In the genomic region with DNA sequence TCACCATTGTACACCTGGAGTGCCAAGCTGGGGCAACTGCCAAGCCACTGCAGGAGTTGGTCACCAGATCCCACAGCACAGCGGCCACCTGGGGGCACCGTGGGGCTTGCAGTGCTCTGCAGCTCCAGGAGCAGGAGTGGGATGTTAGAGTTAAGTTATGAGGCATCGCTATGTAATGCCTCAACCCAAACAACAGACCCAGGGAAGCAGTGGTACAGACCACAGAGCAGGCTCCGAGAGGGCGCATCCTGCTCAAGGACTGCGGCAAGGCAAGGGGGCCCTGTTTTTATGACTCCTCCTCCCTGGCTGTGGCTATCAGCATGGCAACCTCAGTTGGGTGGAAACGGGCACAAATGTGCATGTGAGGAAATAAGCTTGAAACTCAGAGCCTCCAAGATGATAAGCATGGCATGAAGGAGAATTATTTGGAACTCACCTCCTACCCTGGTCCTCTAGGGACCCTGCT, we compare ENCODE assay signal across 8 cellular contexts.
A peak's percentile ranks its signal among the peaks of the same experiment; 100 is the strongest.
DNase-seq lines count a peak whose midpoint lies in the region; ATAC-seq and TF ChIP-seq lines count a peak whose summit lies in the region.

No MANE protein-coding gene starts in this region.

- H3K27ac ChIP-seq in RWPE2 (ENCODE audit: poor library complexity, severe bottlenecking) = no peak overlapping the region

- no peaks in the 10 kb centered on the region for H3K4me1 ChIP-seq in RWPE2 (ENCODE audit: insufficient read depth, poor library complexity, severe bottlenecking)

- H3K4me3 ChIP-seq in RWPE2 (ENCODE audit: severe bottlenecking) (no peak overlapping the region), foreskin fibroblast (ENCODE audit: low read depth in 1 of 2, low read length in 2 of 2) (no peak overlapping the region)

- H3K36me3 ChIP-seq in RWPE2 (ENCODE audit: low read depth) = no peaks in the 10 kb centered on the region

- TF ChIP-seq CTCF in RWPE2 (IDR thresholded peaks at IDR 0.05; ENCODE audit: poor library complexity, severe bottlenecking) (peak; percentile 79), foreskin fibroblast (IDR thresholded peaks at IDR 0.05; ENCODE audit: low read depth, low read length) (peak; percentile 83)

- ATAC-seq in RWPE2 (ENCODE audit: low read depth) (peak; percentile 93), HG03045 (IDR thresholded peaks at IDR 0.05; ENCODE audit: unreplicated experiment) (no peak)

- H3K27me3 ChIP-seq in RWPE2 (ENCODE audit: insufficient read depth, poor library complexity, severe bottlenecking) = no peaks in the 10 kb centered on the region

- DNase-seq in COR-L47 (lab: John Stamatoyannopoulos, UW) = peak; percentile 74
- DNase-seq in HuH-7.5 (ENCODE audit: low spot score) = peak; percentile 72
- DNase-seq in RWPE2 (ENCODE audit: low spot score) = no peak
- peak; percentile 68 for DNase-seq in activated gamma-delta T cell treated with Interleukin-2 at 50 U/mL for 16 hours
- peak; percentile 94 to 97 for DNase-seq in foreskin fibroblast
- peak in 39 of 56 donors; percentile 4 to 80 (median 37) for DNase-seq in nucleus accumbens (lab: John Stamatoyannopoulos, UW)
- peak; percentile 87 for DNase-seq in stromal cell of bone marrow (ENCODE audit: low read depth)

- no peaks in the 10 kb centered on the region for H3K9me3 ChIP-seq in RWPE2 (ENCODE audit: severe bottlenecking)
